ENCODE assay signal across 16 cellular contexts in the genomic region with DNA sequence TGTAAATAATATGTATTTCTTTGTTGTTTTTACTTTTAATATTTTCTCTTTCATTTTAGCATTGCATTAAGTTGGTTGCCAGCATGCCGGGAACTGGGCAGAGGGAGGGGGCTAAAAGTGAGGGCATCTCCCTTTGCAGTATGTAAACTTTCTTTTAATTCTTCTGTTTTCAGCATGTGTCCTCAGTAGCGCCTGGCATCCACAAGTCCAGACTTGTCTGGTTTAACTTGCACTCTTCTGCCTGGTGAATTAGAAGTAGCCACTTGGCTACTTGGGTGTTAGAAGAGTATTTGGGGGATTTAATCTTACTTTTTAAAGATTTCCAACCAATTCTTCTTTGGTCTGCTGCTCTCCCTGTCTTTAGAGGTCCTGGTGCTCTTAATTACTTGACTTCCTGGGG.
A peak's percentile ranks its signal among the peaks of the same experiment; 100 is the strongest.
DNase-seq lines count a peak whose midpoint lies in the region; ATAC-seq, FAIRE-seq and TF ChIP-seq lines count a peak whose summit lies in the region.
"Had no signal": no experiment of that assay in that cellular context is flagged by ENCODE, and none has a peak within 500 bp of the region (broad histone marks: within the 10 kb centered on the region; RNA-seq: fewer than 3 reads in every experiment).

No MANE protein-coding gene starts in this region.

- H3K4me3 Mint-ChIP-seq in neural progenitor cell (no peak overlapping the region), chondrocyte (ENCODE audit: unreplicated experiment) (no peak overlapping the region)
- H3K4me3 Mint-ChIP-seq: HFFc6 had no signal

- H2AFZ ChIP-seq in GM12878 (ENCODE audit: control insufficient read depth, low read depth, low read length) (no peak overlapping the region), neural progenitor cell (replicated peaks) (peak overlapping the region; percentile 3)

- TF ChIP-seq CTCF in GM12878 (IDR thresholded peaks at IDR 0.05 in 2 of 3, conservative IDR thresholded peaks at IDR 0.05 in 1 of 3; ENCODE audit: control insufficient read depth in 2 of 3, extremely low read depth in 1 of 3, insufficient read depth in 1 of 3, low read depth in 3 of 3, low read length in 3 of 3) (no peak), neural progenitor cell (IDR thresholded peaks at IDR 0.05) (no peak), chondrocyte (IDR thresholded peaks at IDR 0.05) (no peak), GM10248 (IDR thresholded peaks at IDR 0.05; ENCODE audit: control extremely low read depth, extremely low read depth, low read depth, missing control alignments) (no peak)

- intact Hi-C loops in GM12878 (cut with micrococcal nuclease; ENCODE audit: unreplicated experiment), result no loop called here

- CTCF ChIA-PET in GM12878 (lab: Yijun Ruan, JAX), result interaction anchor here (0.6 to 5.2 kb wide), 4 partner anchors 11 to 34 kb away, joined by 3 to 46 read pairs (median 4); no protein-coding TSS in a partner anchor
- CTCF ChIA-PET in GM10248 (lab: Yijun Ruan, JAX), result interaction anchor here (4.7 kb wide), 1 partner anchor 16 kb away, joined by 50 read pairs; no protein-coding TSS in a partner anchor

- POLR2A ChIA-PET in GM12878 (lab: Charles Lee) (no interaction called here), GM10248 (lab: Yijun Ruan, JAX) (no interaction called here)

- no peak overlapping the region for H3K4me3 ChIP-seq in GM12878
- no peak overlapping the region for H3K4me3 ChIP-seq in neural progenitor cell
- H3K4me3 ChIP-seq: Peyer's patch had no signal

- DNase-seq in DMS 273 (lab: John Stamatoyannopoulos, UW; ENCODE audit: unreplicated experiment), result peak; percentile 22
- DNase-seq in DMS 273 treated with DMSO at 0.1 percent for 48 hours (lab: John Stamatoyannopoulos, UW), result no peak
- DNase-seq in KBM-7, result peak; percentile 14
- no peak for DNase-seq in GM12878 (ENCODE audit: low read depth, low spot score)
- DNase-seq in neural progenitor cell (ENCODE audit: low spot score), result no peak
- DNase-seq in chondrocyte (ENCODE audit: low spot score), result no peak
- DNase-seq in GM10248 (ENCODE audit: extremely low spot score), result no peak
- DNase-seq in SHP77 (lab: John Stamatoyannopoulos, UW), result no peak
- DNase-seq: C1 segment of cervical spinal cord, DMS153, GOT3, HFFc6, NCI-H2107, Peyer's patch, SIG-M5 had no signal

- ATAC-seq in GM12878, result no peak

- H3K9ac ChIP-seq in GM12878 (ENCODE audit: control insufficient read depth, insufficient read depth, low read length) (no peak overlapping the region), neural progenitor cell (no peak overlapping the region)

- in situ Hi-C loops in KBM-7 (cut with MboI; ENCODE audit: low pct_unique_long_range_greater_than_20kb, low sequenced_read_pairs) (no loop called here), GM12878 (cut with MboI) (no loop called here)

- no TSS peak for BruUV-seq in GM12878 (replicated peaks; lab: Mats Ljungman, UMichigan)

- H3K36me3 ChIP-seq in GM12878 (ENCODE audit: control insufficient read depth in 2 of 2, insufficient read depth in 2 of 2, low read length in 1 of 2) (no peaks in the 10 kb centered on the region; a peak in 1 of 4 replicates), neural progenitor cell (no peaks in the 10 kb centered on the region)
- H3K36me3 ChIP-seq: Peyer's patch had no signal

- H3K36me3 Mint-ChIP-seq in neural progenitor cell, result no peaks in the 10 kb centered on the region
- H3K36me3 Mint-ChIP-seq in chondrocyte (ENCODE audit: low read depth), result peaks cover 2% of the 10 kb centered on the region

- TF ChIP-seq EP300 in GM12878 (IDR thresholded peaks at IDR 0.05; ENCODE audit: borderline replicate concordance in 1 of 2, control insufficient read depth in 1 of 2, low read depth in 2 of 2, low read length in 2 of 2), result no peak

- SMC1A ChIA-PET in GM12878 (lab: Charles Lee; ENCODE audit: uncharacterized antibody, unreplicated experiment), result interaction anchor here (0.6 to 5.0 kb wide), 4 partner anchors 18 to 46 kb away, joined by 3 to 32 read pairs (median 4); no protein-coding TSS in a partner anchor

- WGBS in GM12878 (ENCODE audit: insufficient coverage, insufficient replicate concordance, low lambda C conversion rate, missing lambda C conversion rate), result 97% methylated on average over 2 of the region's 2 CpGs

- TF ChIP-seq POLR2A in GM12878 (IDR thresholded peaks at IDR 0.05; ENCODE audit: low read depth, low read length), result no peak

- H3K9me3 ChIP-seq in GM12878 (replicated peaks; ENCODE audit: control insufficient read depth, insufficient read depth, low read length) (no peaks in the 10 kb centered on the region; the same call in none of the 3 replicates), neural progenitor cell (ENCODE audit: low read depth) (peaks cover 9% of the 10 kb centered on the region)
- H3K9me3 ChIP-seq: Peyer's patch had no signal

- no peaks in the 10 kb centered on the region for H3K27me3 Mint-ChIP-seq in neural progenitor cell (ENCODE audit: insufficient read depth, low read depth)
- no peaks in the 10 kb centered on the region for H3K27me3 Mint-ChIP-seq in chondrocyte (ENCODE audit: low read depth)

- H4K20me1 ChIP-seq in GM12878 (ENCODE audit: control insufficient read depth, insufficient read depth) (no peaks in the 10 kb centered on the region), neural progenitor cell (ENCODE audit: low read depth) (no peaks in the 10 kb centered on the region)

- RAD21 ChIA-PET in GM12878 (lab: Charles Lee; ENCODE audit: unreplicated experiment), result interaction anchor here (2.6 kb wide), 1 partner anchor 18 kb away, joined by 12 read pairs; no protein-coding TSS in a partner anchor

- no peaks in the 10 kb centered on the region for H3K4me1 Mint-ChIP-seq in neural progenitor cell
- H3K4me1 Mint-ChIP-seq in chondrocyte (ENCODE audit: low read depth), result no peaks in the 10 kb centered on the region

- TF ChIP-seq RAD21 in GM12878 (IDR thresholded peaks at IDR 0.05; ENCODE audit: insufficient read depth, low read depth, low read length), result no peak

- H3K27me3 ChIP-seq in GM12878 (replicated peaks in 1 of 2; ENCODE audit: control insufficient read depth in 2 of 2, insufficient read depth in 2 of 2, low read length in 1 of 2), result no peaks in the 10 kb centered on the region
- no peaks in the 10 kb centered on the region for H3K27me3 ChIP-seq in neural progenitor cell
- H3K27me3 ChIP-seq: Peyer's patch had no signal

- no peaks in the 10 kb centered on the region for H3F3A ChIP-seq in neural progenitor cell (ENCODE audit: low read depth)

- H3K79me2 ChIP-seq in GM12878 (ENCODE audit: control insufficient read depth, insufficient read depth, low read length) (no peaks in the 10 kb centered on the region), neural progenitor cell (ENCODE audit: low read depth) (no peaks in the 10 kb centered on the region)

- peaks cover 30% of the 10 kb centered on the region for H3K4me1 ChIP-seq in GM12878 (ENCODE audit: control insufficient read depth, insufficient read depth, low read length)
- H3K4me1 ChIP-seq in neural progenitor cell, result no peaks in the 10 kb centered on the region

- no peak overlapping the region for H3K27ac Mint-ChIP-seq in neural progenitor cell
- no peak overlapping the region for H3K27ac Mint-ChIP-seq in chondrocyte (ENCODE audit: unreplicated experiment)
- H3K27ac Mint-ChIP-seq: HFFc6 had no signal

- no peak for FAIRE-seq in GM12878 (lab: Jason Lieb, UNC)

- H3K9me3 Mint-ChIP-seq in neural progenitor cell (peaks cover 2% of the 10 kb centered on the region), chondrocyte (ENCODE audit: low read depth) (peaks cover 10% of the 10 kb centered on the region)
- H3K9me3 Mint-ChIP-seq: HFFc6 had no signal

- H3K27ac ChIP-seq in GM12878 (ENCODE audit: control insufficient read depth, insufficient read depth) (peak overlapping the region; percentile 36; the same call in 1 of the 2 replicates), neural progenitor cell (no peak overlapping the region)
- H3K27ac ChIP-seq: 22Rv1, Peyer's patch had no signal

- H3K4me2 ChIP-seq in GM12878 (ENCODE audit: control insufficient read depth, insufficient read depth) (no peak overlapping the region; the same call in 1 of the 2 replicates), neural progenitor cell (no peak overlapping the region)

TF ChIP-seq in GM12878, 131 proteins besides CTCF, POLR2A, EP300 and RAD21:
- no peak for TF ChIP-seq ESRRA (IDR thresholded peaks at IDR 0.05; ENCODE audit: low read length)
- TF ChIP-seq, protein P1, sequence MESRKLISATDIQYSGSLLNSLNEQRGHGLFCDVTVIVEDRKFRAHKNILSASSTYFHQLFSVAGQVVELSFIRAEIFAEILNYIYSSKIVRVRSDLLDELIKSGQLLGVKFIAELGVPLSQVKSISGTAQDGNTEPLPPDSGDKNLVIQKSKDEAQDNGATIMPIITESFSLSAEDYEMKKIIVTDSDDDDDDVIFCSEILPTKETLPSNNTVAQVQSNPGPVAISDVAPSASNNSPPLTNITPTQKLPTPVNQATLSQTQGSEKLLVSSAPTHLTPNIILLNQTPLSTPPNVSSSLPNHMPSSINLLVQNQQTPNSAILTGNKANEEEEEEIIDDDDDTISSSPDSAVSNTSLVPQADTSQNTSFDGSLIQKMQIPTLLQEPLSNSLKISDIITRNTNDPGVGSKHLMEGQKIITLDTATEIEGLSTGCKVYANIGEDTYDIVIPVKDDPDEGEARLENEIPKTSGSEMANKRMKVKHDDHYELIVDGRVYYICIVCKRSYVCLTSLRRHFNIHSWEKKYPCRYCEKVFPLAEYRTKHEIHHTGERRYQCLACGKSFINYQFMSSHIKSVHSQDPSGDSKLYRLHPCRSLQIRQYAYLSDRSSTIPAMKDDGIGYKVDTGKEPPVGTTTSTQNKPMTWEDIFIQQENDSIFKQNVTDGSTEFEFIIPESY (IDR thresholded peaks at IDR 0.05), result 0 out of 2 replicates have a peak, but pooled peaks have one; percentile 40

Comparison
In these comparisons a context has a peak if more than half of its experiments do, and no peak if none do; other contexts are left out.
1. DNase-seq: peak in DMS 273 (single experiment) and KBM-7 (single experiment); none in DMS 273 treated with DMSO at 0.1 percent for 48 hours (single experiment), GM12878 (single experiment), neural progenitor cell (single experiment), chondrocyte (single experiment), GM10248 (single experiment) and SHP77 (0 of 2).